Comparison of ENCODE assay signal across 18 cellular contexts in the genomic region with DNA sequence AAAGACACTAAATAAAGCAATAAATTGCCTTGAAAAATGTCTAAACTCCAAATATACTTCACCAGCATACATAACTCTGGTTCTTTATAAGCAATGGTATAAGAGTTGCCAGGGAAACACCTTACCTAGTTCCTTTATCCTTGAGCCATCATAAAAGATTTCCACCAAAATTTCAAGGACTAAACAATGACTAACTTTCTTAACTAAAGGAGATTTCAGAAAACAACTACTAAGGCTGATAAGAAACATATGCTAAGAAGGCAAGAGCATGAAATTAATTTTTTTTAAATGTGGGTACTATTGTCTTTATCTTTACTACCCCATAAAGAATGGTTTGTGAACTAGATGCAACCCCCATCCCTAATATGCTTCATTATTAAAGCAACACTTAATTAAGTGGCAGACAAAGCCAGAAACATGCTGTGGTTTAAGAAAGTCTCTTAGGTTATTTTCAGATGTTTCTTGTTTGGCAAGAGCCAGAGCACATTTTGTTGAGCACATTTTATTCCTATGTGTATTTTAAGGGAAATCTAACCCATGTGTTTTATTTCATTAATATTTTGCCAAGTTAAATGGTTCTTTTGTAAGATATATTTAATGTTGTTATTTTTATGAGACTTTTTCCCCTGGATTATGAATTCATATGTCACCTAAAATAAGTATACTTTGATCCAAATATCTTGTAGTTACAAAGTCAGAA. TPM values are rescaled to one million over a fixed set of nuclear protein-coding genes. Genes with fewer than 3 reads are reported as not detected.
"Had no signal": no experiment of that assay in that cellular context is flagged by ENCODE, and none has a peak within 500 bp of the region (broad histone marks: within the 10 kb centered on the region; RNA-seq: fewer than 3 reads in every experiment).

No MANE protein-coding gene starts in this region.

- DNase-seq: activated B cell treated with CpG ODN at 0.5 μM for 24 hours; activated CD4-positive, alpha-beta T cell treated with anti-CD3 and anti-CD28 coated beads, Interleukin-2, amount 50 U/mL, for 1 hour; activated naive CD4-positive, alpha-beta T cell treated with anti-CD3 and anti-CD28 coated beads, Interleukin-2, amount 10 ng/mL, durations not matched to agents 7 days and 5 days; hypothalamus; mucosa of descending colon; natural killer cell; right lobe of liver; stimulated activated CD4-positive, alpha-beta T cell treated with anti-CD3 and anti-CD28 coated beads, Interleukin-2, amount 100 ng/mL, for 24 hours; stimulated activated naive B cell treated with anti-CD40 and anti-IgM and Interleukin-4, amounts not matched to agents 10 μg/mL and 1 μg/mL and 100 μg/mL, for 72 hours; substantia nigra; T-helper 2 cell had no signal

- H3K4me1 Mint-ChIP-seq: activated B cell treated with CpG ODN at 0.5 μM for 24 hours; activated naive CD4-positive, alpha-beta T cell treated with anti-CD3 and anti-CD28 coated beads, Interleukin-2, amount 10 ng/mL, durations not matched to agents 7 days and 5 days; brain; natural killer cell; stimulated activated naive B cell treated with anti-CD40 and anti-IgM and Interleukin-4, amounts not matched to agents 10 μg/mL and 1 μg/mL and 100 μg/mL, for 72 hours had no signal

- H3K4me3 Mint-ChIP-seq: activated B cell treated with CpG ODN at 0.5 μM for 24 hours; activated naive CD4-positive, alpha-beta T cell treated with anti-CD3 and anti-CD28 coated beads, Interleukin-2, amount 10 ng/mL, durations not matched to agents 7 days and 5 days; brain; natural killer cell; stimulated activated naive B cell treated with anti-CD40 and anti-IgM and Interleukin-4, amounts not matched to agents 10 μg/mL and 1 μg/mL and 100 μg/mL, for 72 hours had no signal

- H3K27ac Mint-ChIP-seq: activated B cell treated with CpG ODN at 0.5 μM for 24 hours; activated naive CD4-positive, alpha-beta T cell treated with anti-CD3 and anti-CD28 coated beads, Interleukin-2, amount 10 ng/mL, durations not matched to agents 7 days and 5 days; activated T-helper 2 cell treated with anti-CD3 and anti-CD28 coated beads, Interferon-gamma antibody, Interleukin-2, Interleukin-4, amounts not matched to agents 10 μg/mL and 5 μg/mL and 100 μg/mL, durations not matched to agents 14 hours and 24 hours and 36 hours; natural killer cell; stimulated activated naive B cell treated with anti-CD40 and anti-IgM and Interleukin-4, amounts not matched to agents 10 μg/mL and 1 μg/mL and 100 μg/mL, for 72 hours had no signal

- H3K27me3 ChIP-seq: right lobe of liver, upper lobe of left lung had no signal

- H3K9me3 Mint-ChIP-seq: activated B cell treated with CpG ODN at 0.5 μM for 24 hours; activated naive CD4-positive, alpha-beta T cell treated with anti-CD3 and anti-CD28 coated beads, Interleukin-2, amount 10 ng/mL, durations not matched to agents 7 days and 5 days; activated T-helper 2 cell treated with anti-CD3 and anti-CD28 coated beads, Interferon-gamma antibody, Interleukin-2, Interleukin-4, amounts not matched to agents 10 μg/mL and 5 μg/mL and 100 μg/mL, durations not matched to agents 14 hours and 24 hours and 36 hours had no signal

- H3K36me3 Mint-ChIP-seq: activated naive CD4-positive, alpha-beta T cell treated with anti-CD3 and anti-CD28 coated beads, Interleukin-2, amount 10 ng/mL, durations not matched to agents 7 days and 5 days; brain; natural killer cell; stimulated activated naive B cell treated with anti-CD40 and anti-IgM and Interleukin-4, amounts not matched to agents 10 μg/mL and 1 μg/mL and 100 μg/mL, for 72 hours had no signal

- H3K27me3 Mint-ChIP-seq: activated B cell treated with CpG ODN at 0.5 μM for 24 hours; activated naive CD4-positive, alpha-beta T cell treated with anti-CD3 and anti-CD28 coated beads, Interleukin-2, amount 10 ng/mL, durations not matched to agents 7 days and 5 days had no signal

- H3K4me3 ChIP-seq: lung, mucosa of descending colon, prostate gland, right lobe of liver, upper lobe of left lung had no signal

- H3K9me3 ChIP-seq: mucosa of descending colon, prostate gland, right lobe of liver, upper lobe of left lung had no signal

- H3K36me3 ChIP-seq: prostate gland, right lobe of liver, upper lobe of left lung had no signal

- ATAC-seq: esophagus mucosa; mucosa of descending colon; natural killer cell; right lobe of liver; stimulated activated naive B cell treated with anti-CD40 and anti-IgM and Interleukin-4, amounts not matched to agents 10 μg/mL and 1 μg/mL and 100 μg/mL, for 72 hours had no signal

- H3K27ac ChIP-seq: prostate gland, right lobe of liver had no signal

- H3K4me1 ChIP-seq: prostate gland, right lobe of liver, upper lobe of left lung had no signal

RNA-seq across cellular contexts. Expression of gene VEPH1, which starts 17.4 kb away (rescaled TPM):
- total RNA-seq: activated B cell treated with CpG ODN at 0.5 μM for 24 hours; activated CD8-positive, alpha-beta memory T cell treated with anti-CD3 and anti-CD28 coated beads for 36 hours; activated T-helper 2 cell treated with anti-CD3 and anti-CD28 coated beads, Interferon-gamma antibody, Interleukin-2, Interleukin-4, amounts not matched to agents 10 μg/mL and 5 μg/mL and 100 μg/mL, durations not matched to agents 14 hours and 24 hours and 36 hours had no signal
